ENCODE assay signal across 19 cellular contexts in the genomic region with DNA sequence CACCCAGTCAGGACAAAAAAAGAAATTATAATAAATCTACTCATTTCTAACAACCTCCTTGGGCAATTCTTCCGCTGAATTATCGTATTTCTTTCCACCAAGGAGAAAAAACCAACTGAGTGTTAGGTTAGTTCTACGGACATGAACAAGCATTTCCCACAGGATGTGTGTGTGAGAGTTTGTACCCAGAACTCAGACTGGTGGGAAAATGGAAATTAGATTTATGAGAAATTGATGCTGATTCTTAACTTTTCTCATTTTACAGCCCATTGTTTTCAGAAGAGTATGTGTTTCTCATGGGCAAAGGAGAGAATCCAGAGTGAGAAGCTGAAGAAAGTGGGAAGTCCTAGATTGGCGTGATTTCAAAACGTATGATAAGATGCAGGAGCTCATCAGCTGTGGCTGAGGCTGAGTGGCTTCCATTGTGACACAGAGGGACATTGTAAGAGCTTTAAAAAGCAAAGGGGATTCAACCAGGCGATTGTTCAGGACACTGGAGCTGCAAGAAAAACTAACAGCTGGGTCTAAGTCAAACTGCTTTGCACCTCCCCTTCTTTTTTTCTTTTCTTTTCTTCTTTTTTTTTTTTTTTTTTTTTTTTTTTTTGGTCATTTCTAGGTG.
DNase-seq lines count a peak whose midpoint lies in the region; FAIRE-seq and TF ChIP-seq lines count a peak whose summit lies in the region.
"Had no signal": no experiment of that assay in that cellular context is flagged by ENCODE, and none has a peak within 500 bp of the region (broad histone marks: within the 10 kb centered on the region; RNA-seq: fewer than 3 reads in every experiment).

No MANE protein-coding gene starts in this region.

- H3K36me3 Mint-ChIP-seq in activated naive CD4-positive, alpha-beta T cell treated with anti-CD3 and anti-CD28 coated beads, Interleukin-2, amount 50 U/mL, for 24 hours: no peaks in the 10 kb centered on the region
- H3K36me3 Mint-ChIP-seq in activated naive CD4-positive, alpha-beta T cell treated with anti-CD3 and anti-CD28 coated beads for 36 hours (ENCODE audit: low read depth): no peaks in the 10 kb centered on the region
- H3K36me3 Mint-ChIP-seq in mesothelial cell of epicardium (no peaks in the 10 kb centered on the region), glutamatergic neuron (ENCODE audit: unreplicated experiment) (no peaks in the 10 kb centered on the region)

- TF ChIP-seq POLR2A in endothelial cell of umbilical vein (IDR thresholded peaks at IDR 0.05; ENCODE audit: low read depth, low read length): no peak

- H3K36me3 ChIP-seq in endothelial cell of umbilical vein (ENCODE audit: control insufficient read depth in 2 of 2, extremely low read depth in 1 of 2, insufficient read depth in 2 of 2, low read length in 2 of 2) (no peaks in the 10 kb centered on the region), skeletal muscle tissue (ENCODE audit: control insufficient read depth in 3 of 3, insufficient read depth in 3 of 3, low read length in 3 of 3) (no peaks in the 10 kb centered on the region)
- H3K36me3 ChIP-seq: BE2C had no signal

- no peak for DNase-seq in activated naive CD4-positive, alpha-beta T cell treated with anti-CD3 and anti-CD28 coated beads for 36 hours
- DNase-seq in endothelial cell of umbilical vein (ENCODE audit: low read depth, low spot score): peak; percentile 73
- no peak for DNase-seq in mesothelial cell of epicardium (ENCODE audit: low spot score in 2 of 2, unreplicated experiment in 2 of 2)
- no peak for DNase-seq in NK-92 (lab: John Stamatoyannopoulos, UW; ENCODE audit: unreplicated experiment)
- DNase-seq in glutamatergic neuron: no peak
- DNase-seq in NCI-H524 (lab: John Stamatoyannopoulos, UW): no peak
- DNase-seq: activated CD4-positive, alpha-beta T cell treated with anti-CD3 and anti-CD28 coated beads for 1 hour; activated CD8-positive, alpha-beta T cell treated with anti-CD3 and anti-CD28 coated beads, Interleukin-2, amount 10 ng/mL, durations not matched to agents 7 days and 5 days; activated naive CD4-positive, alpha-beta T cell treated with Interleukin-2 at 50 U/mL for 16 hours; BE2C; GF-D8; KG1; kidney glomerular epithelial cell; NCI-H1436 treated with DMSO at 0.1 percent for 48 hours; NCI-H2171; NCI-H69 had no signal

- no peaks in the 10 kb centered on the region for H4K20me1 ChIP-seq in endothelial cell of umbilical vein (replicated peaks; ENCODE audit: control insufficient read depth, extremely low read depth, insufficient read depth, low read length)

- no peaks in the 10 kb centered on the region for H3K9me1 ChIP-seq in endothelial cell of umbilical vein (replicated peaks; ENCODE audit: control insufficient read depth, extremely low read depth, insufficient read depth, low read length)

- H3K27ac ChIP-seq in endothelial cell of umbilical vein (ENCODE audit: insufficient read depth, low read depth, low read length) (peak overlapping the region; percentile 44), skeletal muscle tissue (ENCODE audit: low read depth, low read length) (peak overlapping the region; percentile 31)

- no peaks in the 10 kb centered on the region for H3K79me2 ChIP-seq in endothelial cell of umbilical vein (ENCODE audit: control insufficient read depth, insufficient read depth, low read length)

- H3K4me1 Mint-ChIP-seq in activated naive CD4-positive, alpha-beta T cell treated with anti-CD3 and anti-CD28 coated beads, Interleukin-2, amount 50 U/mL, for 24 hours: no peaks in the 10 kb centered on the region
- H3K4me1 Mint-ChIP-seq in activated naive CD4-positive, alpha-beta T cell treated with anti-CD3 and anti-CD28 coated beads for 36 hours (ENCODE audit: low read depth): peaks cover 2% of the 10 kb centered on the region
- H3K4me1 Mint-ChIP-seq in mesothelial cell of epicardium (peaks cover 6% of the 10 kb centered on the region), glutamatergic neuron (ENCODE audit: low read depth, unreplicated experiment) (peaks cover 3% of the 10 kb centered on the region)

- dilution Hi-C loops in endothelial cell of umbilical vein (cut with MboI; ENCODE audit: extremely low pct_ligation_motif_present, low sequenced_read_pairs): no loop called here

- TF ChIP-seq CTCF in endothelial cell of umbilical vein (IDR thresholded peaks at IDR 0.05; ENCODE audit: extremely low read depth in 1 of 2, insufficient read depth in 1 of 2, low read depth in 1 of 2, low read length in 2 of 2) (no peak), mesothelial cell of epicardium (IDR thresholded peaks at IDR 0.05; ENCODE audit: unreplicated experiment) (no peak), glutamatergic neuron (IDR thresholded peaks at IDR 0.05; ENCODE audit: partially characterized antibody, unreplicated experiment) (no peak)

- H3K27me3 Mint-ChIP-seq in activated naive CD4-positive, alpha-beta T cell treated with anti-CD3 and anti-CD28 coated beads, Interleukin-2, amount 50 U/mL, for 24 hours: peaks cover 7% of the 10 kb centered on the region
- H3K27me3 Mint-ChIP-seq in activated naive CD4-positive, alpha-beta T cell treated with anti-CD3 and anti-CD28 coated beads for 36 hours (ENCODE audit: low read depth): peaks cover 7% of the 10 kb centered on the region
- no peaks in the 10 kb centered on the region for H3K27me3 Mint-ChIP-seq in mesothelial cell of epicardium (ENCODE audit: low read depth)
- no peaks in the 10 kb centered on the region for H3K27me3 Mint-ChIP-seq in glutamatergic neuron (ENCODE audit: unreplicated experiment)

- POLR2A ChIA-PET in endothelial cell of umbilical vein (lab: Charles Lee): no interaction called here

- peaks cover 3% of the 10 kb centered on the region for H3K9me3 Mint-ChIP-seq in activated naive CD4-positive, alpha-beta T cell treated with anti-CD3 and anti-CD28 coated beads, Interleukin-2, amount 50 U/mL, for 24 hours
- no peaks in the 10 kb centered on the region for H3K9me3 Mint-ChIP-seq in activated naive CD4-positive, alpha-beta T cell treated with anti-CD3 and anti-CD28 coated beads for 36 hours
- H3K9me3 Mint-ChIP-seq in mesothelial cell of epicardium: peaks cover 3% of the 10 kb centered on the region
- H3K9me3 Mint-ChIP-seq in glutamatergic neuron (ENCODE audit: unreplicated experiment): no peaks in the 10 kb centered on the region

- peak; percentile 81 for FAIRE-seq in endothelial cell of umbilical vein (lab: Jason Lieb, UNC)
- FAIRE-seq: A204.1 had no signal

- H3K27me3 ChIP-seq in endothelial cell of umbilical vein (ENCODE audit: control insufficient read depth in 2 of 2, insufficient read depth in 2 of 2, low read length in 2 of 2) (no peaks in the 10 kb centered on the region), skeletal muscle tissue (ENCODE audit: control insufficient read depth in 3 of 3, insufficient read depth in 3 of 3, low read length in 3 of 3) (no peaks in the 10 kb centered on the region)
- H3K27me3 ChIP-seq: BE2C had no signal

- no peak overlapping the region for H3K4me3 ChIP-seq in endothelial cell of umbilical vein (replicated peaks in 1 of 3; ENCODE audit: insufficient read depth in 1 of 3, low read depth in 1 of 3, low read length in 3 of 3)
- no peak overlapping the region for H3K4me3 ChIP-seq in skeletal muscle tissue (ENCODE audit: low read length in 3 of 3)

- BruUV-seq in endothelial cell of umbilical vein (replicated peaks; lab: Mats Ljungman, UMichigan): no TSS peak

- H3K9ac ChIP-seq in endothelial cell of umbilical vein (replicated peaks; ENCODE audit: extremely low read depth, insufficient read depth, low read length) (no peak overlapping the region), skeletal muscle tissue (ENCODE audit: low read depth in 1 of 3, low read length in 3 of 3) (no peak overlapping the region)

- CTCF ChIA-PET in activated naive CD4-positive, alpha-beta T cell treated with anti-CD3 and anti-CD28 coated beads for 36 hours (lab: Charles Lee): no interaction called here
- CTCF ChIA-PET in endothelial cell of umbilical vein (lab: Charles Lee): interaction anchor here (0.6 to 0.9 kb wide), 3 partner anchors 20 to 175 kb away, joined by 3 read pairs; no protein-coding TSS in a partner anchor

- H3K27ac Mint-ChIP-seq in activated naive CD4-positive, alpha-beta T cell treated with anti-CD3 and anti-CD28 coated beads, Interleukin-2, amount 50 U/mL, for 24 hours: peak overlapping the region; percentile 78
- H3K27ac Mint-ChIP-seq in activated naive CD4-positive, alpha-beta T cell treated with anti-CD3 and anti-CD28 coated beads for 36 hours: no peak overlapping the region
- H3K27ac Mint-ChIP-seq in mesothelial cell of epicardium (peak overlapping the region; percentile 90), glutamatergic neuron (ENCODE audit: unreplicated experiment) (no peak overlapping the region)
- H3K27ac Mint-ChIP-seq: activated CD8-positive, alpha-beta T cell treated with anti-CD3 and anti-CD28 coated beads, Interleukin-2, amount 10 ng/mL, durations not matched to agents 7 days and 5 days had no signal

- no peak overlapping the region for H3K4me3 Mint-ChIP-seq in activated naive CD4-positive, alpha-beta T cell treated with anti-CD3 and anti-CD28 coated beads, Interleukin-2, amount 50 U/mL, for 24 hours
- no peak overlapping the region for H3K4me3 Mint-ChIP-seq in activated naive CD4-positive, alpha-beta T cell treated with anti-CD3 and anti-CD28 coated beads for 36 hours
- H3K4me3 Mint-ChIP-seq in mesothelial cell of epicardium: no peak overlapping the region
- H3K4me3 Mint-ChIP-seq in glutamatergic neuron (ENCODE audit: unreplicated experiment): no peak overlapping the region
- H3K4me3 Mint-ChIP-seq: activated CD8-positive, alpha-beta T cell treated with anti-CD3 and anti-CD28 coated beads, Interleukin-2, amount 10 ng/mL, durations not matched to agents 7 days and 5 days had no signal

- H3K4me1 ChIP-seq in endothelial cell of umbilical vein (ENCODE audit: control insufficient read depth, extremely low read depth, insufficient read depth, low read length): peaks cover 16% of the 10 kb centered on the region
- peaks cover 0 to 4% (median 0%) of the 10 kb centered on the region in 3 donors for H3K4me1 ChIP-seq in skeletal muscle tissue (ENCODE audit: control insufficient read depth in 3 of 3, insufficient read depth in 3 of 3, low read length in 3 of 3)

- no peaks in the 10 kb centered on the region for H3K9me3 ChIP-seq in endothelial cell of umbilical vein (replicated peaks; ENCODE audit: control insufficient read depth, insufficient read depth, low read length)
- no peaks in the 10 kb centered on the region for H3K9me3 ChIP-seq in skeletal muscle tissue (ENCODE audit: control insufficient read depth in 3 of 3, low read length in 3 of 3)
- H3K9me3 ChIP-seq: BE2C had no signal

- peak overlapping the region; percentile 77 for H3K4me2 ChIP-seq in endothelial cell of umbilical vein (ENCODE audit: insufficient read depth, low read length)

- peak overlapping the region; percentile 76 for H2AFZ ChIP-seq in endothelial cell of umbilical vein (ENCODE audit: low read depth, low read length)

- intact Hi-C loops in activated naive CD4-positive, alpha-beta T cell treated with anti-CD3 and anti-CD28 coated beads for 36 hours (cut with micrococcal nuclease): no loop called here
- intact Hi-C loops in endothelial cell of umbilical vein (cut with micrococcal nuclease): no loop called here

TF ChIP-seq in endothelial cell of umbilical vein, 7 proteins besides CTCF, POLR2A, EP300 and RAD21 (continues in another document):
- TF ChIP-seq MYC (IDR thresholded peaks at IDR 0.05; ENCODE audit: low read depth, low read length) (no peak), GATA2 (IDR thresholded peaks at IDR 0.05; ENCODE audit: insufficient read depth, insufficient read length, low read depth, low read length) (no peak)

Comparison
In these comparisons a context has a peak if more than half of its experiments do, and no peak if none do; other contexts are left out.
1. H3K27ac Mint-ChIP-seq: peak in activated naive CD4-positive, alpha-beta T cell treated with anti-CD3 and anti-CD28 coated beads, Interleukin-2, amount 50 U/mL, for 24 hours (single experiment) and mesothelial cell of epicardium (single experiment); none in activated naive CD4-positive, alpha-beta T cell treated with anti-CD3 and anti-CD28 coated beads for 36 hours (single experiment) and glutamatergic neuron (single experiment).